ENCODE assay signal across 9 cellular contexts in the genomic region with DNA sequence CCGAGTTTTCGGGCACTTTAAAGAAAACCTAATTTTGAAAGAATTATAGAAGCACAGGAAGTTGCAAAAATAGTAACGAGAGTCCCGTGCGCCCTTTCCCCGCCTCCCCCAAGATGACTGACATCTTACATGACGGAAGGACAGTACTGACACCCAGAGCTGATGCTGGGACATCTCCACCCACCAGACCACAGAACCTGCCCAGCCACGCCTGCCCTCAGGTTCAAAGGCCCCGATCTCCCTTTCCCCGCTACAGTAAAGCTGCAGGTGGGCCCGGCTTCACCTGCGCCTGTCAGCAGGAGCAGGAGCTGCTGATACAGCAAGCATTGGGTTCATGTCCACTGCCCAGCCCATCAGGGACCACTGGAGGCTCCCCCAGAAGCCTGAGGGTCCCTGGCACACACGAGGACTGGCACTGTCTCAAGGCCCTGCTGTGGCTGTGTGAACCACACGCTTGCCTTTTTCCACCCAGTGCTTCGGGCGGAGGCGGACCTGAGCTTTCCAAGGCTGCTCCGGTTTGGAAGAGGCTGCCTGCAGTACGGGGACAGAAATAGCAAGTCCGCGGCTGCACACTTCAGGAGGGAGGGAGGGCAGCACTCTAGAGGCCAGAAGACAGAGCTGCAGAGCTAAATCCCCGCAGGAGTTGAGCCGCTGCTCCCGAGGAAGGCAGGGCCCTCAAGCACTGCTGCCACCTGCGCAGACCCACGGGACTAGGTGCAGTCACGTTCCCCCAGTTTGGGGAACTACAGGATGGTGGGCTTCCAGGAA. TPM values are rescaled to one million over a fixed set of nuclear protein-coding genes. Genes with fewer than 3 reads are reported as not detected.
DNase-seq lines count a peak whose midpoint lies in the region; ATAC-seq lines count a peak whose summit lies in the region.
"Had no signal": no experiment of that assay in that cellular context is flagged by ENCODE, and none has a peak within 500 bp of the region (broad histone marks: within the 10 kb centered on the region; RNA-seq: fewer than 3 reads in every experiment).

No MANE protein-coding gene starts in this region.

- no peak overlapping the region for H3K27ac ChIP-seq in mesenchymal stem cell (ENCODE audit: low read length, poor library complexity, severe bottlenecking)

- peaks cover 57% of the 10 kb centered on the region for H3K79me1 ChIP-seq in mesenchymal stem cell (replicated peaks; ENCODE audit: low read length, poor library complexity, severe bottlenecking)

- no peak overlapping the region for H2AK5ac ChIP-seq in mesenchymal stem cell (ENCODE audit: low read length, severe bottlenecking)

- no peak overlapping the region for H2BK120ac ChIP-seq in mesenchymal stem cell (ENCODE audit: low read depth, low read length)

- peak; percentile 39 for DNase-seq in activated CD8-positive, alpha-beta memory T cell treated with anti-CD3 and anti-CD28 coated beads, Interleukin-2, amount 50 U/mL, for 1 hour (ENCODE audit: extremely low read depth)
- DNase-seq in mesenchymal stem cell = no peak
- no peak for DNase-seq in NCI-H510A treated with DMSO at 0.1 percent for 48 hours (lab: John Stamatoyannopoulos, UW)
- DNase-seq in dedifferentiated amniotic fluid mesenchymal stem cell (ENCODE audit: extremely low spot score) = no peak
- DNase-seq in NCI-H2227 (lab: John Stamatoyannopoulos, UW; ENCODE audit: unreplicated experiment) = no peak
- DNase-seq in iPS-NIHi11 (ENCODE audit: low spot score) = no peak
- DNase-seq: IMR-90 had no signal

- no peak overlapping the region for H3K4me3 ChIP-seq in mesenchymal stem cell (ENCODE audit: insufficient read depth in 1 of 2, low read depth in 1 of 2, low read length in 2 of 2)

- no peaks in the 10 kb centered on the region for H3K27me3 ChIP-seq in mesenchymal stem cell (ENCODE audit: control insufficient read depth in 1 of 2, insufficient read depth in 1 of 2, low read length in 2 of 2)

- H3K36me3 ChIP-seq in mesenchymal stem cell (ENCODE audit: control insufficient read depth in 1 of 2, insufficient read depth in 2 of 2, low read depth in 1 of 2, low read length in 2 of 2) = peaks cover 82 to 90% of the 10 kb centered on the region in 2 experiments

- H4K8ac ChIP-seq in mesenchymal stem cell (ENCODE audit: low read length) = no peak overlapping the region

- H3K14ac ChIP-seq in mesenchymal stem cell (ENCODE audit: low read length in 2 of 2) = no peak overlapping the region

- no peak overlapping the region for H2BK15ac ChIP-seq in mesenchymal stem cell (ENCODE audit: low read depth, poor library complexity, severe bottlenecking)

- H2AFZ ChIP-seq in mesenchymal stem cell (ENCODE audit: low read depth, low read length) = no peak overlapping the region

- no peak overlapping the region for H3K4me2 ChIP-seq in mesenchymal stem cell (ENCODE audit: low read length, poor library complexity, severe bottlenecking)

- H3K9ac ChIP-seq in mesenchymal stem cell (ENCODE audit: low read length) = no peak overlapping the region

- H3K4ac ChIP-seq in mesenchymal stem cell (ENCODE audit: low read depth in 1 of 2, low read length in 2 of 2) = peak overlapping the region in 1 of 2 experiments; percentile 46

- no peak overlapping the region for H2BK5ac ChIP-seq in mesenchymal stem cell (ENCODE audit: low read depth, low read length, poor library complexity, severe bottlenecking)

- peak overlapping the region; percentile 18 for H4K91ac ChIP-seq in mesenchymal stem cell (ENCODE audit: low read length)

- no peak overlapping the region for H3K23ac ChIP-seq in mesenchymal stem cell (ENCODE audit: low read length in 2 of 2)

- H3K4me1 ChIP-seq in mesenchymal stem cell (ENCODE audit: control insufficient read depth, insufficient read depth, low read depth, low read length) = no peaks in the 10 kb centered on the region

- ATAC-seq in GM19025 (IDR thresholded peaks at IDR 0.05; ENCODE audit: low read depth, unreplicated experiment) = peak; percentile 69
- peak; percentile 81 for ATAC-seq in HG03354 (IDR thresholded peaks at IDR 0.05; ENCODE audit: poor library complexity, severe bottlenecking, unreplicated experiment)

- WGBS in mesenchymal stem cell = 92% methylated on average over 27 of the region's 27 CpGs

- H3K18ac ChIP-seq in mesenchymal stem cell (ENCODE audit: low read depth in 1 of 2, low read length in 2 of 2) = no peak overlapping the region

- no peak overlapping the region for H2BK12ac ChIP-seq in mesenchymal stem cell (ENCODE audit: low read length in 2 of 2)

- no peaks in the 10 kb centered on the region for H3K9me3 ChIP-seq in mesenchymal stem cell (ENCODE audit: control insufficient read depth, low read length)

RNA-seq across cellular contexts. Expression of a gene that starts 8.7 kb away (rescaled TPM):
- polyA plus RNA-seq in mesenchymal stem cell (2013, experiment 1 of 2) = 184 TPM
- 179 TPM for polyA plus RNA-seq in mesenchymal stem cell (2013, experiment 2 of 2)

RNA-seq across cellular contexts. Expression of a gene that starts 38.2 kb away (rescaled TPM):
- polyA plus RNA-seq in mesenchymal stem cell (2013, experiment 1 of 2) = 0.03 TPM
- 0.05 TPM for polyA plus RNA-seq in mesenchymal stem cell (2013, experiment 2 of 2)
- polyA plus RNA-seq: IMR-90 had no signal

RNA-seq across cellular contexts. Expression of a gene that starts 48.5 kb away (rescaled TPM):
- polyA plus RNA-seq in mesenchymal stem cell (2013, experiment 1 of 2) = 27.7 TPM
- 26.9 TPM for polyA plus RNA-seq in mesenchymal stem cell (2013, experiment 2 of 2)
